Comparison of ENCODE assay signal across 1 cellular context in genomic region chr12:94640134-94640928, GRCh38.
TF ChIP-seq lines count a peak whose summit lies in the region.

No MANE protein-coding gene starts in this region.

TF ChIP-seq in GM23338, 12 proteins besides CTCF, POLR2A, EP300 and RAD21 (continued from another document):
- no peak for TF ChIP-seq ZNF462 (CRISPR knock-in tag; IDR thresholded peaks at IDR 0.05)
- TF ChIP-seq POLR2AphosphoS5 (IDR thresholded peaks at IDR 0.05; ENCODE audit: low read depth) = no peak
- no peak for TF ChIP-seq CREB1 (CRISPR knock-in tag; IDR thresholded peaks at IDR 0.05; ENCODE audit: low read depth)
- no peak for TF ChIP-seq ZNF114 (CRISPR knock-in tag; IDR thresholded peaks at IDR 0.05)
- no peak for TF ChIP-seq STAT1 (IDR thresholded peaks at IDR 0.05; ENCODE audit: unreplicated experiment)
- no peak for TF ChIP-seq EZH2 (IDR thresholded peaks at IDR 0.05; ENCODE audit: low read depth, unreplicated experiment)
- no peak for TF ChIP-seq NANOG (IDR thresholded peaks at IDR 0.05; ENCODE audit: borderline replicate concordance)
- no peak for TF ChIP-seq ZNF331 (CRISPR knock-in tag; IDR thresholded peaks at IDR 0.05; ENCODE audit: low read depth)
